ENCODE assay signal across 1 cellular context in genomic region chr2:65438137-65438899, GRCh38.
TF ChIP-seq lines count a peak whose summit lies in the region.

No MANE protein-coding gene starts in this region.

TF ChIP-seq in HepG2, 621 proteins besides CTCF, POLR2A, EP300 and RAD21 (continued from another document and continues in another):
- no peak for TF ChIP-seq FOXO4 (CRISPR knock-in tag; conservative IDR thresholded peaks at IDR 0.05)
- peak; percentile 68 for TF ChIP-seq TEAD3 (CRISPR knock-in tag; optimal IDR thresholded peaks at IDR 0.05; ENCODE audit: borderline replicate concordance)
- no peak for TF ChIP-seq WIZ (CRISPR knock-in tag; IDR thresholded peaks at IDR 0.05)
- no peak for TF ChIP-seq NFYB (CRISPR knock-in tag; IDR thresholded peaks at IDR 0.05)
- peak; percentile 87 for TF ChIP-seq ZNF770 (CRISPR knock-in tag; IDR thresholded peaks at IDR 0.05)
- no peak for TF ChIP-seq SRY (CRISPR knock-in tag; IDR thresholded peaks at IDR 0.05)
- TF ChIP-seq ZNF878 (CRISPR knock-in tag; IDR thresholded peaks at IDR 0.05), result 0 out of 2 replicates have a peak, but pooled peaks have one; percentile 36
- no peak for TF ChIP-seq ZNF264 (CRISPR knock-in tag; IDR thresholded peaks at IDR 0.05)
- peak; percentile 76; the same call in 1 of the 2 replicates for TF ChIP-seq MEF2D (CRISPR knock-in tag; IDR thresholded peaks at IDR 0.05)
- TF ChIP-seq ZC3H13 (CRISPR knock-in tag; IDR thresholded peaks at IDR 0.05), result no peak
- TF ChIP-seq TFAP4 (IDR thresholded peaks at IDR 0.05; ENCODE audit: borderline replicate concordance, low read depth), result peak; percentile 42; the same call in 1 of the 2 replicates
- peak; percentile 56; the same call in 1 of the 2 replicates for TF ChIP-seq CBX5 (CRISPR knock-in tag; IDR thresholded peaks at IDR 0.05; ENCODE audit: borderline replicate concordance)
- TF ChIP-seq ASH2L (IDR thresholded peaks at IDR 0.05; ENCODE audit: insufficient read length, low read depth, low read length), result no peak
- no peak for TF ChIP-seq BCLAF1 (IDR thresholded peaks at IDR 0.05)
- TF ChIP-seq ZBTB42 (CRISPR knock-in tag; IDR thresholded peaks at IDR 0.05), result no peak
- peak; percentile 33; the same call in 1 of the 2 replicates for TF ChIP-seq NCOR1 (IDR thresholded peaks at IDR 0.05; ENCODE audit: borderline replicate concordance, low read length)
- TF ChIP-seq MNT (IDR thresholded peaks at IDR 0.05), result no peak
- TF ChIP-seq KMT2A (CRISPR knock-in tag; IDR thresholded peaks at IDR 0.05), result no peak
- TF ChIP-seq FOSL1 (CRISPR knock-in tag; IDR thresholded peaks at IDR 0.05; ENCODE audit: borderline replicate concordance), result no peak
- no peak for TF ChIP-seq FOXC1 (CRISPR knock-in tag; IDR thresholded peaks at IDR 0.05; ENCODE audit: borderline replicate concordance)
- TF ChIP-seq NR2F6 (IDR thresholded peaks at IDR 0.05), result peak; percentile 54
- TF ChIP-seq NR2F6 (CRISPR knock-in tag; IDR thresholded peaks at IDR 0.05), result peak; percentile 78
- TF ChIP-seq ZNF280D (CRISPR knock-in tag; IDR thresholded peaks at IDR 0.05), result peak; percentile 55; the same call in 1 of the 2 replicates
- TF ChIP-seq ZNF768 (CRISPR knock-in tag; IDR thresholded peaks at IDR 0.05), result no peak
- TF ChIP-seq TCF7 (IDR thresholded peaks at IDR 0.05; ENCODE audit: low read depth), result no peak
- no peak for TF ChIP-seq EEA1 (CRISPR knock-in tag; IDR thresholded peaks at IDR 0.05; ENCODE audit: borderline replicate concordance)
- no peak for TF ChIP-seq ZNF547 (CRISPR knock-in tag; IDR thresholded peaks at IDR 0.05)
- no peak for TF ChIP-seq NR3C1 (CRISPR knock-in tag; IDR thresholded peaks at IDR 0.05)
- peak; percentile 55 for TF ChIP-seq PBX2 (CRISPR knock-in tag; IDR thresholded peaks at IDR 0.05)
- no peak for TF ChIP-seq ZNF577 (CRISPR knock-in tag; IDR thresholded peaks at IDR 0.05; ENCODE audit: borderline replicate concordance, low read depth)
- peak; percentile 64; the same call in 1 of the 2 replicates for TF ChIP-seq ZBTB7B (CRISPR knock-in tag; IDR thresholded peaks at IDR 0.05)
- TF ChIP-seq ZNF614 (CRISPR knock-in tag; IDR thresholded peaks at IDR 0.05; ENCODE audit: borderline replicate concordance), result no peak
- TF ChIP-seq CENPBD1 (CRISPR knock-in tag; IDR thresholded peaks at IDR 0.05; ENCODE audit: borderline replicate concordance, low read depth), result no peak
- TF ChIP-seq MBD4 (IDR thresholded peaks at IDR 0.05; ENCODE audit: borderline replicate concordance, low read length), result 0 out of 2 replicates have a peak, but pooled peaks have one; percentile 52
- no peak for TF ChIP-seq ELK4 (CRISPR knock-in tag; IDR thresholded peaks at IDR 0.05; ENCODE audit: borderline replicate concordance)
- TF ChIP-seq ZNF616 (CRISPR knock-in tag; IDR thresholded peaks at IDR 0.05; ENCODE audit: low read depth), result no peak
- TF ChIP-seq ZNF780A (CRISPR knock-in tag; IDR thresholded peaks at IDR 0.05), result no peak
- TF ChIP-seq CERS6 (CRISPR knock-in tag; IDR thresholded peaks at IDR 0.05), result no peak
- TF ChIP-seq SALL1 (CRISPR knock-in tag; IDR thresholded peaks at IDR 0.05), result peak; percentile 76; the same call in 1 of the 2 replicates
- TF ChIP-seq ZNF567 (CRISPR knock-in tag; IDR thresholded peaks at IDR 0.05; ENCODE audit: borderline replicate concordance), result no peak
- TF ChIP-seq ZNF644 (CRISPR knock-in tag; IDR thresholded peaks at IDR 0.05; ENCODE audit: low read depth), result no peak
